ENCODE assay signal across 1 cellular context in the genomic region with DNA sequence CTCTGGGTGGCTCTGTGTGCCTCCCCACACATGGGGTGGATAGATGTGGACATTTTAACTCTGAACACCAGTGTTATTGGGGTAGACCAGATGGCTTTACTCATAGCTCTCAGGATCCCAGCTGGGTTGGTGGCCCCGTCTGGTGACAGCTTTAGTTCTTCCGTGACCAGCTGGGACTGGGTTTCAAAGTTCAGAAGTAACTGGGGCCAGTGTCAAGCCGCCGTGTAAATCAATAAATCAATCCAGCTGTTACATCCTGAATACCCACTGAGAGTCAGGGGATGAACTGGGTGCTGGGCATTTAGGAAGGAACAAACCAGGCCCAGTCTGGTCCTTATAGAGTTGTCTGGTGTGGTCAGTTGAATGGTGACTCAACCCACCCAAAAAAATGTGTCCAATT.
TF ChIP-seq lines count a peak whose summit lies in the region.

No MANE protein-coding gene starts in this region.

TF ChIP-seq in HepG2, 621 proteins besides CTCF, POLR2A, EP300 and RAD21 (continued from another document):
- TF ChIP-seq, protein P1, sequence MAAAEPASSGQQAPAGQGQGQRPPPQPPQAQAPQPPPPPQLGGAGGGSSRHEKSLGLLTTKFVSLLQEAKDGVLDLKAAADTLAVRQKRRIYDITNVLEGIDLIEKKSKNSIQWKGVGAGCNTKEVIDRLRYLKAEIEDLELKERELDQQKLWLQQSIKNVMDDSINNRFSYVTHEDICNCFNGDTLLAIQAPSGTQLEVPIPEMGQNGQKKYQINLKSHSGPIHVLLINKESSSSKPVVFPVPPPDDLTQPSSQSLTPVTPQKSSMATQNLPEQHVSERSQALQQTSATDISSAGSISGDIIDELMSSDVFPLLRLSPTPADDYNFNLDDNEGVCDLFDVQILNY (CRISPR knock-in tag; conservative IDR thresholded peaks at IDR 0.05): no peak
- TF ChIP-seq RXRB (CRISPR knock-in tag; IDR thresholded peaks at IDR 0.05; ENCODE audit: borderline replicate concordance) (peak; percentile 62; the same call in 1 of the 2 replicates), LCORL (IDR thresholded peaks at IDR 0.05) (no peak), LCORL (CRISPR knock-in tag; IDR thresholded peaks at IDR 0.05) (peak; percentile 41; the same call in 1 of the 2 replicates), NR2F6 (IDR thresholded peaks at IDR 0.05) (peak; percentile 33; the same call in 1 of the 2 replicates), NR2F6 (CRISPR knock-in tag; IDR thresholded peaks at IDR 0.05) (no peak), MIXL1 (CRISPR knock-in tag; IDR thresholded peaks at IDR 0.05) (peak; percentile 83), SAFB2 (CRISPR knock-in tag; IDR thresholded peaks at IDR 0.05; ENCODE audit: borderline replicate concordance, low read depth) (no peak), TOPORS (CRISPR knock-in tag; IDR thresholded peaks at IDR 0.05) (no peak), ERF (CRISPR knock-in tag; IDR thresholded peaks at IDR 0.05) (peak; percentile 50; the same call in 1 of the 2 replicates), SMC3 (IDR thresholded peaks at IDR 0.05; ENCODE audit: low read length) (no peak), KAT2B (IDR thresholded peaks at IDR 0.05; ENCODE audit: borderline replicate concordance, low read depth, low read length) (peak; percentile 100), ARHGAP35 (CRISPR knock-in tag; IDR thresholded peaks at IDR 0.05; ENCODE audit: borderline replicate concordance) (0 out of 2 replicates have a peak, but pooled peaks have one; percentile 45), ZMYM2 (CRISPR knock-in tag; IDR thresholded peaks at IDR 0.05) (0 out of 2 replicates have a peak, but pooled peaks have one; percentile 26), KLF16 (CRISPR knock-in tag; IDR thresholded peaks at IDR 0.05) (peak in 1 of 2 experiments; percentile 27; a peak in 1 of 4 replicates), ZNF589 (CRISPR knock-in tag; conservative IDR thresholded peaks at IDR 0.05) (no peak), GATAD2A (CRISPR knock-in tag; IDR thresholded peaks at IDR 0.05) (peak; percentile 76), PPARG (CRISPR knock-in tag; conservative IDR thresholded peaks at IDR 0.05) (peak; percentile 60; the same call in 1 of the 2 replicates), ONECUT2 (CRISPR knock-in tag; IDR thresholded peaks at IDR 0.05) (peak; percentile 95), HNF4G (IDR thresholded peaks at IDR 0.05; ENCODE audit: borderline replicate concordance, low read depth, low read length) (peak; percentile 80), HNF4G (CRISPR knock-in tag; IDR thresholded peaks at IDR 0.05; ENCODE audit: borderline replicate concordance, low read depth) (peak; percentile 70; the same call in 1 of the 2 replicates)
- TF ChIP-seq, protein P2, sequence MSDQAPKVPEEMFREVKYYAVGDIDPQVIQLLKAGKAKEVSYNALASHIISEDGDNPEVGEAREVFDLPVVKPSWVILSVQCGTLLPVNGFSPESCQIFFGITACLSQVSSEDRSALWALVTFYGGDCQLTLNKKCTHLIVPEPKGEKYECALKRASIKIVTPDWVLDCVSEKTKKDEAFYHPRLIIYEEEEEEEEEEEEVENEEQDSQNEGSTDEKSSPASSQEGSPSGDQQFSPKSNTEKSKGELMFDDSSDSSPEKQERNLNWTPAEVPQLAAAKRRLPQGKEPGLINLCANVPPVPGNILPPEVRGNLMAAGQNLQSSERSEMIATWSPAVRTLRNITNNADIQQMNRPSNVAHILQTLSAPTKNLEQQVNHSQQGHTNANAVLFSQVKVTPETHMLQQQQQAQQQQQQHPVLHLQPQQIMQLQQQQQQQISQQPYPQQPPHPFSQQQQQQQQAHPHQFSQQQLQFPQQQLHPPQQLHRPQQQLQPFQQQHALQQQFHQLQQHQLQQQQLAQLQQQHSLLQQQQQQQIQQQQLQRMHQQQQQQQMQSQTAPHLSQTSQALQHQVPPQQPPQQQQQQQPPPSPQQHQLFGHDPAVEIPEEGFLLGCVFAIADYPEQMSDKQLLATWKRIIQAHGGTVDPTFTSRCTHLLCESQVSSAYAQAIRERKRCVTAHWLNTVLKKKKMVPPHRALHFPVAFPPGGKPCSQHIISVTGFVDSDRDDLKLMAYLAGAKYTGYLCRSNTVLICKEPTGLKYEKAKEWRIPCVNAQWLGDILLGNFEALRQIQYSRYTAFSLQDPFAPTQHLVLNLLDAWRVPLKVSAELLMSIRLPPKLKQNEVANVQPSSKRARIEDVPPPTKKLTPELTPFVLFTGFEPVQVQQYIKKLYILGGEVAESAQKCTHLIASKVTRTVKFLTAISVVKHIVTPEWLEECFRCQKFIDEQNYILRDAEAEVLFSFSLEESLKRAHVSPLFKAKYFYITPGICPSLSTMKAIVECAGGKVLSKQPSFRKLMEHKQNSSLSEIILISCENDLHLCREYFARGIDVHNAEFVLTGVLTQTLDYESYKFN (CRISPR knock-in tag; conservative IDR thresholded peaks at IDR 0.05): peak; percentile 89
- TF ChIP-seq, protein P3, sequence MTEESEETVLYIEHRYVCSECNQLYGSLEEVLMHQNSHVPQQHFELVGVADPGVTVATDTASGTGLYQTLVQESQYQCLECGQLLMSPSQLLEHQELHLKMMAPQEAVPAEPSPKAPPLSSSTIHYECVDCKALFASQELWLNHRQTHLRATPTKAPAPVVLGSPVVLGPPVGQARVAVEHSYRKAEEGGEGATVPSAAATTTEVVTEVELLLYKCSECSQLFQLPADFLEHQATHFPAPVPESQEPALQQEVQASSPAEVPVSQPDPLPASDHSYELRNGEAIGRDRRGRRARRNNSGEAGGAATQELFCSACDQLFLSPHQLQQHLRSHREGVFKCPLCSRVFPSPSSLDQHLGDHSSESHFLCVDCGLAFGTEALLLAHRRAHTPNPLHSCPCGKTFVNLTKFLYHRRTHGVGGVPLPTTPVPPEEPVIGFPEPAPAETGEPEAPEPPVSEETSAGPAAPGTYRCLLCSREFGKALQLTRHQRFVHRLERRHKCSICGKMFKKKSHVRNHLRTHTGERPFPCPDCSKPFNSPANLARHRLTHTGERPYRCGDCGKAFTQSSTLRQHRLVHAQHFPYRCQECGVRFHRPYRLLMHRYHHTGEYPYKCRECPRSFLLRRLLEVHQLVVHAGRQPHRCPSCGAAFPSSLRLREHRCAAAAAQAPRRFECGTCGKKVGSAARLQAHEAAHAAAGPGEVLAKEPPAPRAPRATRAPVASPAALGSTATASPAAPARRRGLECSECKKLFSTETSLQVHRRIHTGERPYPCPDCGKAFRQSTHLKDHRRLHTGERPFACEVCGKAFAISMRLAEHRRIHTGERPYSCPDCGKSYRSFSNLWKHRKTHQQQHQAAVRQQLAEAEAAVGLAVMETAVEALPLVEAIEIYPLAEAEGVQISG (CRISPR knock-in tag; IDR thresholded peaks at IDR 0.05): peak; percentile 21; the same call in 1 of the 2 replicates
- TF ChIP-seq, protein P4, sequence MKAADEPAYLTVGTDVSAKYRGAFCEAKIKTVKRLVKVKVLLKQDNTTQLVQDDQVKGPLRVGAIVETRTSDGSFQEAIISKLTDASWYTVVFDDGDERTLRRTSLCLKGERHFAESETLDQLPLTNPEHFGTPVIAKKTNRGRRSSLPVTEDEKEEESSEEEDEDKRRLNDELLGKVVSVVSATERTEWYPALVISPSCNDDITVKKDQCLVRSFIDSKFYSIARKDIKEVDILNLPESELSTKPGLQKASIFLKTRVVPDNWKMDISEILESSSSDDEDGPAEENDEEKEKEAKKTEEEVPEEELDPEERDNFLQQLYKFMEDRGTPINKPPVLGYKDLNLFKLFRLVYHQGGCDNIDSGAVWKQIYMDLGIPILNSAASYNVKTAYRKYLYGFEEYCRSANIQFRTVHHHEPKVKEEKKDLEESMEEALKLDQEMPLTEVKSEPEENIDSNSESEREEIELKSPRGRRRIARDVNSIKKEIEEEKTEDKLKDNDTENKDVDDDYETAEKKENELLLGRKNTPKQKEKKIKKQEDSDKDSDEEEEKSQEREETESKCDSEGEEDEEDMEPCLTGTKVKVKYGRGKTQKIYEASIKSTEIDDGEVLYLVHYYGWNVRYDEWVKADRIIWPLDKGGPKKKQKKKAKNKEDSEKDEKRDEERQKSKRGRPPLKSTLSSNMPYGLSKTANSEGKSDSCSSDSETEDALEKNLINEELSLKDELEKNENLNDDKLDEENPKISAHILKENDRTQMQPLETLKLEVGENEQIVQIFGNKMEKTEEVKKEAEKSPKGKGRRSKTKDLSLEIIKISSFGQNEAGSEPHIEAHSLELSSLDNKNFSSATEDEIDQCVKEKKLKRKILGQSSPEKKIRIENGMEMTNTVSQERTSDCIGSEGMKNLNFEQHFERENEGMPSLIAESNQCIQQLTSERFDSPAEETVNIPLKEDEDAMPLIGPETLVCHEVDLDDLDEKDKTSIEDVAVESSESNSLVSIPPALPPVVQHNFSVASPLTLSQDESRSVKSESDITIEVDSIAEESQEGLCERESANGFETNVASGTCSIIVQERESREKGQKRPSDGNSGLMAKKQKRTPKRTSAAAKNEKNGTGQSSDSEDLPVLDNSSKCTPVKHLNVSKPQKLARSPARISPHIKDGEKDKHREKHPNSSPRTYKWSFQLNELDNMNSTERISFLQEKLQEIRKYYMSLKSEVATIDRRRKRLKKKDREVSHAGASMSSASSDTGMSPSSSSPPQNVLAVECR (CRISPR knock-in tag; IDR thresholded peaks at IDR 0.05; ENCODE audit: borderline replicate concordance): peak; percentile 82
- TF ChIP-seq, protein P5, sequence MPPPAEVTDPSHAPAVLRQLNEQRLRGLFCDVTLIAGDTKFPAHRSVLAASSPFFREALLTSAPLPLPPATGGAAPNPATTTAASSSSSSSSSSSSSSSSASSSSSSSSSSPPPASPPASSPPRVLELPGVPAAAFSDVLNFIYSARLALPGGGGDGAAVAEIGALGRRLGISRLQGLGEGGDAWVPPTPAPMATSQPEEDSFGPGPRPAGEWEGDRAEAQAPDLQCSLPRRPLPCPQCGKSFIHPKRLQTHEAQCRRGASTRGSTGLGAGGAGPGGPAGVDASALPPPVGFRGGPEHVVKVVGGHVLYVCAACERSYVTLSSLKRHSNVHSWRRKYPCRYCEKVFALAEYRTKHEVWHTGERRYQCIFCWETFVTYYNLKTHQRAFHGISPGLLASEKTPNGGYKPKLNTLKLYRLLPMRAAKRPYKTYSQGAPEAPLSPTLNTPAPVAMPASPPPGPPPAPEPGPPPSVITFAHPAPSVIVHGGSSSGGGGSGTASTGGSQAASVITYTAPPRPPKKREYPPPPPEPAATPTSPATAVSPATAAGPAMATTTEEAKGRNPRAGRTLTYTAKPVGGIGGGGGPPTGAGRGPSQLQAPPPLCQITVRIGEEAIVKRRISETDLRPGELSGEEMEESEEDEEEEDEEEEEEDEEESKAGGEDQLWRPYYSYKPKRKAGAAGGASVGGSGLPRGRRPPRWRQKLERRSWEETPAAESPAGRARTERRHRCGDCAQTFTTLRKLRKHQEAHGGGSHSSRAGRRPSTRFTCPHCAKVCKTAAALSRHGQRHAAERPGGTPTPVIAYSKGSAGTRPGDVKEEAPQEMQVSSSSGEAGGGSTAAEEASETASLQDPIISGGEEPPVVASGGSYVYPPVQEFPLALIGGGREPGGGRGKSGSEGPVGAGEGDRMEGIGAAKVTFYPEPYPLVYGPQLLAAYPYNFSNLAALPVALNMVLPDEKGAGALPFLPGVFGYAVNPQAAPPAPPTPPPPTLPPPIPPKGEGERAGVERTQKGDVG (CRISPR knock-in tag; IDR thresholded peaks at IDR 0.05; ENCODE audit: borderline replicate concordance): 0 out of 2 replicates have a peak, but pooled peaks have one; percentile 45
- TF ChIP-seq, protein P6, sequence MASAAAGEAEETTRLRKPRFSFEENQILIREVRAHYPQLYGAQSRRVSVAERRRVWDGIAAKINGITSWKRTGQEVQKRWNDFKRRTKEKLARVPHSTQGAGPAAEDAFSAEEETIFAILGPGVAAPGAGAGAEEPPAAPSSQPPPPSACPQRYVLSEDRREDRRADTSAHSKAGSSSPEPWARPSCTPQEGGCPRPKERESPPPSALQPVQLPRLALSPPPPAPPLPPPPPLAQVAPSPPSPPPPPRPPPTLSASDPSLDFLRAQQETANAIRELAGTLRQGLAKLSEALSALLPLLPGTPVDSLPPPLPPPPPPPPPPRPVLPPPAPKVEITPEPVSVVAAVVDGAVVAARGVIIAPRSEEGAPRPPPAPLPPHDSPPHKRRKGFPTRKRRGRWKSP (CRISPR knock-in tag; IDR thresholded peaks at IDR 0.05): no peak
- TF ChIP-seq, protein P7, sequence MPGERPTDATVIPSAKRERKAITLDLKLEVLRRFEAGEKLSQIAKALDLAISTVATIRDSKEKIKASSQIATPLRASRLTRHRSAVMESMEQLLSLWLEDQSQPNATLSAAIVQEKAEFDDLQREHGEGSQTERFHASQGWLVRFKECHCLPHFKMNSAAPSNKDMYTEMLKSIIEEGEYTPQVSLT (CRISPR knock-in tag; IDR thresholded peaks at IDR 0.05; ENCODE audit: borderline replicate concordance, low read depth): no peak
- TF ChIP-seq, protein P8, sequence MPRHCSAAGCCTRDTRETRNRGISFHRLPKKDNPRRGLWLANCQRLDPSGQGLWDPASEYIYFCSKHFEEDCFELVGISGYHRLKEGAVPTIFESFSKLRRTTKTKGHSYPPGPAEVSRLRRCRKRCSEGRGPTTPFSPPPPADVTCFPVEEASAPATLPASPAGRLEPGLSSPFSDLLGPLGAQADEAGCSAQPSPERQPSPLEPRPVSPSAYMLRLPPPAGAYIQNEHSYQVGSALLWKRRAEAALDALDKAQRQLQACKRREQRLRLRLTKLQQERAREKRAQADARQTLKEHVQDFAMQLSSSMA (CRISPR knock-in tag; IDR thresholded peaks at IDR 0.05): no peak
- TF ChIP-seq, protein P9, sequence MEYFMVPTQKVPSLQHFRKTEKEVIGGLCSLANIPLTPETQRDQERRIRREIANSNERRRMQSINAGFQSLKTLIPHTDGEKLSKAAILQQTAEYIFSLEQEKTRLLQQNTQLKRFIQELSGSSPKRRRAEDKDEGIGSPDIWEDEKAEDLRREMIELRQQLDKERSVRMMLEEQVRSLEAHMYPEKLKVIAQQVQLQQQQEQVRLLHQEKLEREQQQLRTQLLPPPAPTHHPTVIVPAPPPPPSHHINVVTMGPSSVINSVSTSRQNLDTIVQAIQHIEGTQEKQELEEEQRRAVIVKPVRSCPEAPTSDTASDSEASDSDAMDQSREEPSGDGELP (IDR thresholded peaks at IDR 0.05; ENCODE audit: borderline replicate concordance, low read depth): peak; percentile 98
